15 cellular contexts compared by ENCODE assay signal in the genomic region with DNA sequence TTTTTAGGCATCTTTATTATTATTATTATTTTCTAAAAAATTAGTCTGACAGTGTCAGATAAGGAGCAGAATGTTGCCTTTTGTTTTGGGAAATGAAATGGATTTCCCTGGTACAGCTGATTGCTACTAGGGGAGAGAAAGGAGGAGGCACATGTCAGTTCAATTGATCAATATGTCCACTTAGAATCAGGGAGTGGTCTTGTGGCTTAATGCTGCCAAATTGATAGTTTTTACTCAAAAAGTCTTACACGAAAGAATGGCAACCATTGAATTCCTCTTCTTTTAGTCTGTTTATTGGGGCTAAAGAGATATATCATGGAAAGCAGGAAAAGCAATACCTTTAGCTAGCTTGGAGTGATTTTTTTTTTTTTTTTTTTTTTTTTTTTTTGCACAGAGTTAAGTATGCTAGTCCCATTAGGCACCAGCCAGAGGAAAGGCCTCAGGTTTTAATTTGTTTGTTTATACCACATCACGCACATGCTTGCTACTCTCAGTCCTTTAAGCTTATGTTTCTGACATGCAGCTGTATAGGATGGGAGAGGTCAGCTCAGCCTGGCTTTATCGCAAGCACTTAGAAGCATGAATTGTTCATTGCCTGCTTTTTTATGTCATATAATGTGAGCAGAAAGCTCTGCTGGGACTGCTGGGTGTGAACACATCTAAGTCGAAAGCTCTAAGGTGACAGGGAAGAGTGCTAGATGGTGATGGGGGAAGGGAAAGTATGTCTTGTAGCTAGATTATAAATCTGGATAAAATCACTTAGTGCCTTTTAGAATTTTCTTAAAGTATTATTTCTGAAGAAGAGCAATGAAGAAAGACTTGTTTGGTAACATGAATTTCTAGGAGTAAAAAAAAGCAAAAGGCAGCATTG. TPM values are rescaled to one million over a fixed set of nuclear protein-coding genes. Genes with fewer than 3 reads are reported as not detected.
DNase-seq lines count a peak whose midpoint lies in the region; ATAC-seq and TF ChIP-seq lines count a peak whose summit lies in the region.
"Had no signal": no experiment of that assay in that cellular context is flagged by ENCODE, and none has a peak within 500 bp of the region (broad histone marks: within the 10 kb centered on the region; RNA-seq: fewer than 3 reads in every experiment).

No MANE protein-coding gene starts in this region.

- DNase-seq in cardiac muscle cell (ENCODE audit: low read depth in 1 of 2, low spot score in 1 of 2) (peak in 1 of 2 donors; percentile 23), cardiac septum (ENCODE audit: low spot score) (no peak), mesothelial cell of epicardium (ENCODE audit: low spot score in 2 of 2, unreplicated experiment in 2 of 2) (no peak), T-helper 1 cell (no peak)
- no peak for DNase-seq in activated CD4-positive, alpha-beta T cell treated with anti-CD3 and anti-CD28 coated beads for 36 hours
- DNase-seq: activated T-cell treated with anti-CD3 and anti-CD28 coated beads, Interleukin-2, amount 50 U/mL, for 48 hours; effector memory CD4-positive, alpha-beta T cell; NCI-H524; pancreas; RPMI8226; stimulated activated CD4-positive, alpha-beta T cell treated with anti-CD3 and anti-CD28 coated beads, Interleukin-12 subunit alpha, Interleukin-12 subunit beta, amount 100 ng/mL, for 4 hours had no signal

- intact Hi-C loops in cardiac septum (cut with DNase I): no loop called here
- intact Hi-C loops in activated CD4-positive, alpha-beta T cell treated with anti-CD3 and anti-CD28 coated beads for 36 hours (cut with DNase I, micrococcal nuclease): no loop called here

- no peaks in the 10 kb centered on the region for H3K9me3 Mint-ChIP-seq in mesothelial cell of epicardium
- H3K9me3 Mint-ChIP-seq in activated CD4-positive, alpha-beta T cell treated with anti-CD3 and anti-CD28 coated beads for 36 hours (ENCODE audit: low read depth): peaks cover 3% of the 10 kb centered on the region

- POLR2A ChIA-PET in activated CD4-positive, alpha-beta T cell treated with anti-CD3 and anti-CD28 coated beads for 36 hours (lab: Charles Lee): no interaction called here

- H3K27ac Mint-ChIP-seq in mesothelial cell of epicardium: peak overlapping the region; percentile 89
- H3K27ac Mint-ChIP-seq in activated CD4-positive, alpha-beta T cell treated with anti-CD3 and anti-CD28 coated beads for 36 hours: no peak overlapping the region
- H3K27ac Mint-ChIP-seq: memory B cell had no signal

- no peak for ATAC-seq in GM18861 (IDR thresholded peaks at IDR 0.05; ENCODE audit: unreplicated experiment)
- no peak for ATAC-seq in GM18909 (IDR thresholded peaks at IDR 0.05; ENCODE audit: poor library complexity, unreplicated experiment)
- ATAC-seq in activated CD4-positive, alpha-beta T cell treated with anti-CD3 and anti-CD28 coated beads for 36 hours: no peak
- ATAC-seq: pancreas had no signal

- TF ChIP-seq CTCF in cardiac muscle cell (IDR thresholded peaks at IDR 0.05; ENCODE audit: low read depth, low read length): no peak
- no peak for TF ChIP-seq CTCF in mesothelial cell of epicardium (IDR thresholded peaks at IDR 0.05; ENCODE audit: unreplicated experiment)

- H3K9me3 ChIP-seq in cardiac muscle cell (ENCODE audit: low read depth): no peaks in the 10 kb centered on the region
- H3K9me3 ChIP-seq: pancreas had no signal

- H3K4me1 Mint-ChIP-seq in mesothelial cell of epicardium: peaks cover 28% of the 10 kb centered on the region
- no peaks in the 10 kb centered on the region for H3K4me1 Mint-ChIP-seq in activated CD4-positive, alpha-beta T cell treated with anti-CD3 and anti-CD28 coated beads for 36 hours
- H3K4me1 Mint-ChIP-seq: memory B cell had no signal

- peak overlapping the region; percentile 41 for H3K27ac ChIP-seq in cardiac muscle cell
- H3K27ac ChIP-seq in angular gyrus (ENCODE audit: low read depth, low read length): peak overlapping the region; percentile 68
- H3K27ac ChIP-seq: pancreas had no signal

- no peaks in the 10 kb centered on the region for H3K27me3 Mint-ChIP-seq in mesothelial cell of epicardium (ENCODE audit: low read depth)
- H3K27me3 Mint-ChIP-seq in activated CD4-positive, alpha-beta T cell treated with anti-CD3 and anti-CD28 coated beads for 36 hours: no peaks in the 10 kb centered on the region
- H3K27me3 Mint-ChIP-seq: memory B cell had no signal

- H3K36me3 ChIP-seq in cardiac muscle cell: no peaks in the 10 kb centered on the region
- H3K36me3 ChIP-seq: pancreas had no signal

- H3K4me1 ChIP-seq in cardiac muscle cell (ENCODE audit: low read depth): peaks cover 14% of the 10 kb centered on the region
- H3K4me1 ChIP-seq: pancreas had no signal

- CTCF ChIA-PET in activated CD4-positive, alpha-beta T cell treated with anti-CD3 and anti-CD28 coated beads for 36 hours (lab: Charles Lee): no interaction called here

- no peak overlapping the region for H3K4me3 ChIP-seq in cardiac muscle cell
- H3K4me3 ChIP-seq: pancreas had no signal

- H3K36me3 Mint-ChIP-seq in mesothelial cell of epicardium: no peaks in the 10 kb centered on the region
- no peaks in the 10 kb centered on the region for H3K36me3 Mint-ChIP-seq in activated CD4-positive, alpha-beta T cell treated with anti-CD3 and anti-CD28 coated beads for 36 hours (ENCODE audit: low read depth)
- H3K36me3 Mint-ChIP-seq: memory B cell had no signal

- no peak overlapping the region for H3K4me3 Mint-ChIP-seq in mesothelial cell of epicardium
- no peak overlapping the region for H3K4me3 Mint-ChIP-seq in activated CD4-positive, alpha-beta T cell treated with anti-CD3 and anti-CD28 coated beads for 36 hours
- H3K4me3 Mint-ChIP-seq: memory B cell had no signal

- no peaks in the 10 kb centered on the region for H3K27me3 ChIP-seq in cardiac muscle cell
- H3K27me3 ChIP-seq: pancreas had no signal

RNA-seq across cellular contexts. Expression of gene AKAP6, which starts 1.5 kb away (rescaled TPM):
- total RNA-seq in cardiac muscle cell (21.8 and 23.1 TPM in 2 replicates), cardiac septum (249 TPM), mesothelial cell of epicardium (7.3 to 8.5 TPM (median 7.8 TPM) in 3 replicates)
- 9.2 and 11.8 TPM in 2 replicates for polyA plus RNA-seq in cardiac muscle cell
- 1 to 10 TPM; 1.1 to 2.0 TPM for total RNA-seq in activated CD4-positive, alpha-beta T cell treated with anti-CD3 and anti-CD28 coated beads for 36 hours

Comparison
In these comparisons a context has a peak if more than half of its experiments do, and no peak if none do; other contexts are left out.
1. RNA of gene AKAP6, which starts 1.5 kb away (total RNA-seq): 249 TPM in cardiac septum (single experiment); 21.8 to 23.1 TPM in cardiac muscle cell, 7.3 to 8.5 TPM in mesothelial cell of epicardium and 1.1 to 2.0 TPM in activated CD4-positive, alpha-beta T cell treated with anti-CD3 and anti-CD28 coated beads for 36 hours; every median in the first group is over 10 times any median in the second.